In genomic region chr2:95024960-95025405, GRCh38 we compare ENCODE assay signal across 10 cellular contexts. TPM values are rescaled to one million over a fixed set of nuclear protein-coding genes. Genes with fewer than 3 reads are reported as not detected.
DNase-seq lines count a peak whose midpoint lies in the region; ATAC-seq and TF ChIP-seq lines count a peak whose summit lies in the region.
"Had no signal": no experiment of that assay in that cellular context is flagged by ENCODE, and none has a peak within 500 bp of the region (broad histone marks: within the 10 kb centered on the region; RNA-seq: fewer than 3 reads in every experiment).

No MANE protein-coding gene starts in this region.

- no peak for TF ChIP-seq EP300 in tibial nerve (IDR thresholded peaks at IDR 0.05)

- WGBS in tibial nerve, 2 donors: 3 to 5% methylated on average over 30 of the region's 30 CpGs
- 1 to 3% methylated on average over 28 to 29 of the region's 30 CpGs for WGBS in testis, 2 donors

- CTCF ChIA-PET in MCF 10A (lab: Yijun Ruan, JAX): interaction anchor here (1.0 to 4.7 kb wide), 5 partner anchors 10 to 90 kb away, joined by 3 to 86 read pairs (median 29); no protein-coding TSS in a partner anchor

- H3K27me3 ChIP-seq in breast epithelium (peaks cover 0 to 63% of the 10 kb centered on the region in 2 donors), tibial nerve (peaks cover 0 to 52% of the 10 kb centered on the region in 2 donors), testis (no peaks in the 10 kb centered on the region)

- H3K4me1 ChIP-seq in breast epithelium: peaks cover 0 to 4% of the 10 kb centered on the region in 2 donors
- H3K4me1 ChIP-seq in tibial nerve: peaks cover 0 to 39% (median 6%) of the 10 kb centered on the region in 4 donors
- H3K4me1 ChIP-seq in testis: peaks cover 3% of the 10 kb centered on the region

- no peaks in the 10 kb centered on the region for H3K36me3 ChIP-seq in breast epithelium
- H3K36me3 ChIP-seq in tibial nerve: no peaks in the 10 kb centered on the region
- H3K36me3 ChIP-seq in testis (ENCODE audit: low read depth, missing control alignments): no peaks in the 10 kb centered on the region

- H3K4me3 ChIP-seq in breast epithelium (peak overlapping the region; percentile 14 to 61 (median 44)), tibial nerve (peak overlapping the region; percentile 42 to 56 (median 50)), testis (peak overlapping the region in 1 of 2 donors; percentile 38)

- TF ChIP-seq POLR2A in breast epithelium (IDR thresholded peaks at IDR 0.05): no peak
- no peak for TF ChIP-seq POLR2A in tibial nerve (IDR thresholded peaks at IDR 0.05)
- no peak for TF ChIP-seq POLR2A in testis (IDR thresholded peaks at IDR 0.05)

- POLR2A ChIA-PET in MCF 10A (lab: Yijun Ruan, JAX): no interaction called here

- no peaks in the 10 kb centered on the region for H3K36me3 Mint-ChIP-seq in MCF 10A (ENCODE audit: insufficient read depth, unreplicated experiment)
- peaks cover 9% of the 10 kb centered on the region for H3K36me3 Mint-ChIP-seq in activated naive CD8-positive, alpha-beta T cell treated with anti-CD3 and anti-CD28 coated beads for 36 hours

- H3K4me3 Mint-ChIP-seq in MCF 10A (ENCODE audit: unreplicated experiment): no peak overlapping the region
- peak overlapping the region; percentile 76 for H3K4me3 Mint-ChIP-seq in activated naive CD8-positive, alpha-beta T cell treated with anti-CD3 and anti-CD28 coated beads for 36 hours

- no peak for ATAC-seq in GM21529 (IDR thresholded peaks at IDR 0.05; ENCODE audit: unreplicated experiment)

- DNase-seq in breast epithelium (ENCODE audit: low spot score in 2 of 2) (no peak), MCF 10A (ENCODE audit: unreplicated experiment) (no peak), left kidney (ENCODE audit: low read depth, low spot score) (peak; percentile 59), tibial nerve (ENCODE audit: low spot score in 2 of 2) (no peak), RKO (ENCODE audit: low spot score) (no peak), testis (no peak)
- DNase-seq in activated naive CD8-positive, alpha-beta T cell treated with anti-CD3 and anti-CD28 coated beads for 36 hours: no peak
- DNase-seq: islet precursor cell had no signal

- TF ChIP-seq CTCF in breast epithelium (IDR thresholded peaks at IDR 0.05) (no peak), MCF 10A (IDR thresholded peaks at IDR 0.05; ENCODE audit: unreplicated experiment) (no peak), tibial nerve (IDR thresholded peaks at IDR 0.05) (no peak), testis (IDR thresholded peaks at IDR 0.05) (no peak)

- peaks cover 42% of the 10 kb centered on the region for H3K27me3 Mint-ChIP-seq in MCF 10A (ENCODE audit: insufficient read depth, unreplicated experiment)
- no peaks in the 10 kb centered on the region for H3K27me3 Mint-ChIP-seq in activated naive CD8-positive, alpha-beta T cell treated with anti-CD3 and anti-CD28 coated beads for 36 hours

- no TSS peak for BruUV-seq in MCF 10A (replicated peaks; lab: Mats Ljungman, UMichigan)

- intact Hi-C loops in breast epithelium (cut with DNase I; ENCODE audit: low total_unique reads) (no loop called here), MCF 10A (cut with micrococcal nuclease) (no loop called here), testis (cut with DNase I; ENCODE audit: low total_unique reads) (no loop called here)

- H3K27ac Mint-ChIP-seq in MCF 10A (ENCODE audit: low read depth, unreplicated experiment): no peak overlapping the region
- no peak overlapping the region for H3K27ac Mint-ChIP-seq in activated naive CD8-positive, alpha-beta T cell treated with anti-CD3 and anti-CD28 coated beads for 36 hours

- H3K9me3 Mint-ChIP-seq in MCF 10A (ENCODE audit: unreplicated experiment): no peaks in the 10 kb centered on the region
- H3K9me3 Mint-ChIP-seq in activated naive CD8-positive, alpha-beta T cell treated with anti-CD3 and anti-CD28 coated beads for 36 hours: no peaks in the 10 kb centered on the region

- H3K9me3 ChIP-seq in breast epithelium (no peaks in the 10 kb centered on the region), tibial nerve (no peaks in the 10 kb centered on the region), testis (no peaks in the 10 kb centered on the region)

- no peaks in the 10 kb centered on the region for H3K4me1 Mint-ChIP-seq in MCF 10A (ENCODE audit: insufficient read depth, unreplicated experiment)
- peaks cover 63% of the 10 kb centered on the region for H3K4me1 Mint-ChIP-seq in activated naive CD8-positive, alpha-beta T cell treated with anti-CD3 and anti-CD28 coated beads for 36 hours

- H3K27ac ChIP-seq in breast epithelium (no peak overlapping the region), tibial nerve (peak overlapping the region; percentile 78 to 93 (median 89)), testis (no peak overlapping the region)
- H3K27ac ChIP-seq: KMS-11 had no signal

RNA-seq across cellular contexts. Expression of gene MAL, which starts 0.5 kb away (rescaled TPM):
- total RNA-seq in breast epithelium: 1 to 10 TPM in 1 of 3 donors, under 1 TPM in 1, not detected in 1; 0.32 to 2.3 TPM
- total RNA-seq in MCF 10A (2022): not detected in 2 replicates
- total RNA-seq in activated naive CD8-positive, alpha-beta T cell treated with anti-CD3 and anti-CD28 coated beads for 36 hours: 10 to 100 TPM; 50.8 to 52.9 TPM
- total RNA-seq in tibial nerve: 100 to 1,000 TPM in 2 of 4 donors, 10 to 100 TPM in 2; 60.0 to 200 (median 121) TPM
- under 1 TPM; 0.62 to 0.79 TPM for total RNA-seq in testis
- polyA plus RNA-seq in testis (ENCODE audit: insufficient read depth, low read depth, low replicate concordance): 1.3 TPM

Comparison
In these comparisons a context has a peak if more than half of its experiments do, and no peak if none do; other contexts are left out.
1. H3K27ac ChIP-seq: peak in tibial nerve (4 of 4); none in breast epithelium (0 of 2) and testis (0 of 2).
2. RNA of gene MAL, which starts 0.5 kb away (total RNA-seq): 60.0 to 200 TPM in tibial nerve and 50.8 to 52.9 TPM in activated naive CD8-positive, alpha-beta T cell treated with anti-CD3 and anti-CD28 coated beads for 36 hours; 0.62 to 0.79 TPM in testis, 0.32 to 2.3 TPM in breast epithelium and not detected in MCF 10A; every median in the first group is over 10 times any median in the second.